1 cellular context compared by ENCODE assay signal in genomic region chr6:2999621-3000455, GRCh38.
TF ChIP-seq lines count a peak whose summit lies in the region.

Gene NQO2 (plus strand): TSS chr6:2999894. CDS start chr6:3006553, 6,659 bp downstream.

TF ChIP-seq in HepG2, 621 proteins besides CTCF, POLR2A, EP300 and RAD21 (continued from another document and continues in another):
- TF ChIP-seq ZNF800 (CRISPR knock-in tag; IDR thresholded peaks at IDR 0.05), result peak; percentile 86
- TF ChIP-seq NR1H2 (CRISPR knock-in tag; IDR thresholded peaks at IDR 0.05; ENCODE audit: borderline replicate concordance, low read depth), result peak; percentile 84; the same call in 1 of the 2 replicates
- TF ChIP-seq HDAC1 (CRISPR knock-in tag; IDR thresholded peaks at IDR 0.05), result peak; percentile 45; the same call in 1 of the 2 replicates
- TF ChIP-seq NFYC (CRISPR knock-in tag; IDR thresholded peaks at IDR 0.05), result 0 out of 2 replicates have a peak, but pooled peaks have one; percentile 31
- TF ChIP-seq HCFC1 (IDR thresholded peaks at IDR 0.05; ENCODE audit: low read depth, low read length), result 0 out of 2 replicates have a peak, but pooled peaks have one; percentile 25
- TF ChIP-seq ATF3 (CRISPR knock-in tag; IDR thresholded peaks at IDR 0.05), result peak; percentile 29; the same call in 1 of the 2 replicates
- no peak for TF ChIP-seq DBP (CRISPR knock-in tag; IDR thresholded peaks at IDR 0.05; ENCODE audit: not compliant biosample characterization)
- TF ChIP-seq HBP1 (CRISPR knock-in tag; IDR thresholded peaks at IDR 0.05; ENCODE audit: low read depth), result peak; percentile 56; the same call in 1 of the 2 replicates
- no peak for TF ChIP-seq ZNF674 (CRISPR knock-in tag; IDR thresholded peaks at IDR 0.05; ENCODE audit: low read depth)
- peak; percentile 31 for TF ChIP-seq ISL2 (CRISPR knock-in tag; IDR thresholded peaks at IDR 0.05)
- peak; percentile 91 for TF ChIP-seq HNRNPL (IDR thresholded peaks at IDR 0.05; ENCODE audit: low read depth, low read length)
- no peak for TF ChIP-seq ARNTL (CRISPR knock-in tag; IDR thresholded peaks at IDR 0.05)
- TF ChIP-seq PHF20 (CRISPR knock-in tag; IDR thresholded peaks at IDR 0.05), result peak; percentile 50
- TF ChIP-seq ZNF547 (CRISPR knock-in tag; IDR thresholded peaks at IDR 0.05), result peak; percentile 8; the same call in 1 of the 2 replicates
- TF ChIP-seq ZKSCAN5 (CRISPR knock-in tag; IDR thresholded peaks at IDR 0.05), result 0 out of 2 replicates have a peak, but pooled peaks have one; percentile 47
- peak in 1 of 2 experiments; percentile 31; a peak in 1 of 4 replicates for TF ChIP-seq NR2F1 (CRISPR knock-in tag; IDR thresholded peaks at IDR 0.05)
- peak; percentile 81; the same call in 1 of the 2 replicates for TF ChIP-seq ARID4A (CRISPR knock-in tag; IDR thresholded peaks at IDR 0.05; ENCODE audit: borderline replicate concordance)
- peak; percentile 69; the same call in 1 of the 2 replicates for TF ChIP-seq ZNF441 (CRISPR knock-in tag; IDR thresholded peaks at IDR 0.05; ENCODE audit: borderline replicate concordance)
- TF ChIP-seq NR2F2 (IDR thresholded peaks at IDR 0.05; ENCODE audit: borderline replicate concordance, low read depth), result 0 out of 2 replicates have a peak, but pooled peaks have one; percentile 17
- no peak for TF ChIP-seq TCF7 (IDR thresholded peaks at IDR 0.05; ENCODE audit: low read depth)
- TF ChIP-seq MYPOP (CRISPR knock-in tag; IDR thresholded peaks at IDR 0.05), result peak; percentile 97
- TF ChIP-seq ZC3H4 (CRISPR knock-in tag; IDR thresholded peaks at IDR 0.05; ENCODE audit: borderline replicate concordance), result peak; percentile 73; the same call in 1 of the 2 replicates
- TF ChIP-seq SKIL (CRISPR knock-in tag; IDR thresholded peaks at IDR 0.05; ENCODE audit: borderline replicate concordance), result peak; percentile 7; the same call in 1 of the 2 replicates
- TF ChIP-seq STAG1 (CRISPR knock-in tag; IDR thresholded peaks at IDR 0.05), result peak; percentile 12; the same call in 1 of the 2 replicates
- TF ChIP-seq YEATS2 (CRISPR knock-in tag; IDR thresholded peaks at IDR 0.05; ENCODE audit: borderline replicate concordance), result peak; percentile 22; the same call in 1 of the 2 replicates
- peak; percentile 48; the same call in 1 of the 2 replicates for TF ChIP-seq NFYB (CRISPR knock-in tag; IDR thresholded peaks at IDR 0.05)
- peak; percentile 55 for TF ChIP-seq HOXA3 (CRISPR knock-in tag; IDR thresholded peaks at IDR 0.05)
- no peak for TF ChIP-seq NCOA1 (CRISPR knock-in tag; IDR thresholded peaks at IDR 0.05)
- TF ChIP-seq ZSCAN30 (CRISPR knock-in tag; IDR thresholded peaks at IDR 0.05), result no peak
- peak; percentile 89; the same call in 1 of the 2 replicates for TF ChIP-seq ZNF737 (CRISPR knock-in tag; IDR thresholded peaks at IDR 0.05; ENCODE audit: borderline replicate concordance)
- TF ChIP-seq ZBTB7B (CRISPR knock-in tag; IDR thresholded peaks at IDR 0.05), result 0 out of 2 replicates have a peak, but pooled peaks have one; percentile 59
- 0 out of 2 replicates have a peak, but pooled peaks have one; percentile 39 for TF ChIP-seq ZNF672 (CRISPR knock-in tag; IDR thresholded peaks at IDR 0.05)
- peak; percentile 85 for TF ChIP-seq ZNF781 (CRISPR knock-in tag; IDR thresholded peaks at IDR 0.05; ENCODE audit: borderline replicate concordance, not compliant biosample characterization)
- TF ChIP-seq HNF1A (IDR thresholded peaks at IDR 0.05; ENCODE audit: low read depth), result no peak
- TF ChIP-seq HNF1A (CRISPR knock-in tag; IDR thresholded peaks at IDR 0.05; ENCODE audit: borderline replicate concordance), result no peak
- peak; percentile 77; the same call in 1 of the 2 replicates for TF ChIP-seq GATA4 (IDR thresholded peaks at IDR 0.05; ENCODE audit: borderline replicate concordance, low read depth)
- TF ChIP-seq CHCHD3 (CRISPR knock-in tag; IDR thresholded peaks at IDR 0.05), result peak; percentile 69; the same call in 1 of the 2 replicates
- TF ChIP-seq KAT8 (CRISPR knock-in tag; IDR thresholded peaks at IDR 0.05), result peak; percentile 52
- peak; percentile 89 for TF ChIP-seq ZNF138 (CRISPR knock-in tag; IDR thresholded peaks at IDR 0.05; ENCODE audit: low read depth)
- no peak for TF ChIP-seq SNAPC2 (CRISPR knock-in tag; IDR thresholded peaks at IDR 0.05)
- TF ChIP-seq ZNF816 (CRISPR knock-in tag; IDR thresholded peaks at IDR 0.05; ENCODE audit: borderline replicate concordance), result no peak
- TF ChIP-seq CC2D1A (CRISPR knock-in tag; IDR thresholded peaks at IDR 0.05), result 0 out of 2 replicates have a peak, but pooled peaks have one; percentile 3
- 0 out of 2 replicates have a peak, but pooled peaks have one; percentile 72 for TF ChIP-seq ZNF329 (CRISPR knock-in tag; IDR thresholded peaks at IDR 0.05; ENCODE audit: low read depth)
- no peak; the same call in 1 of the 2 replicates for TF ChIP-seq ZNF510 (CRISPR knock-in tag; IDR thresholded peaks at IDR 0.05; ENCODE audit: low read depth)
- TF ChIP-seq ZNF7 (CRISPR knock-in tag; IDR thresholded peaks at IDR 0.05), result no peak
- peak; percentile 91; the same call in 1 of the 2 replicates for TF ChIP-seq ZBTB42 (CRISPR knock-in tag; IDR thresholded peaks at IDR 0.05)
